In the genomic region with DNA sequence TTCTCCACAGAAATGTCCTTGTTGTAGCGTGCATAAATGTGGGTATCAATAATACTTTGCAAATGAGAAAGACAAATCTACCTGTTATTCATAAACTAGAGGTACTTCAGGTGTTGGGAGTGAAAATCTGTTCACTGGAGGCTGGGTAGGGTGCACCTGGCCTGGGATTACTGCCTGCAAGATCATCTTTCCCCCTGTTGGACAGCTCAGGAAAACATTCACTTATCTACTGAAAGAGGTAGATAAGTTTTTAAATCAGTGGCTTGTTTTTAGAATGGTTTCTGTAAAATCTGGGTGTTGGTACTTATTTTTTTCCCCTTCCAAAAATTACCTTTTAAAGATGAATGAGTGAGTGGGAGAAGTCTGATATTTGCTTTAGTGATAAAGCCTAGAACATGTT, we compare ENCODE assay signal across 15 cellular contexts.
"Had no signal": no experiment of that assay in that cellular context is flagged by ENCODE, and none has a peak within 500 bp of the region (broad histone marks: within the 10 kb centered on the region; RNA-seq: fewer than 3 reads in every experiment).

No MANE protein-coding gene starts in this region.

- H3K36me3 ChIP-seq: upper lobe of right lung, WERI-Rb-1 had no signal

- H3K27me3 ChIP-seq: hepatocyte, upper lobe of right lung had no signal

- DNase-seq: activated CD4-positive, alpha-beta T cell treated with anti-CD3 and anti-CD28 coated beads for 48 hours; activated CD8-positive, alpha-beta memory T cell treated with anti-CD3 and anti-CD28 coated beads for 24 hours; activated naive CD4-positive, alpha-beta T cell; activated naive CD8-positive, alpha-beta T cell treated with anti-CD3 and anti-CD28 coated beads, Interleukin-2, amount 10 ng/mL, durations not matched to agents 7 days and 5 days; islet precursor cell; mammary epithelial cell; naive B cell; stimulated activated CD4-positive, alpha-beta T cell treated with anti-CD3 and anti-CD28 coated beads, Interleukin-12 subunit alpha, Interleukin-12 subunit beta, amount 100 ng/mL, for 4 hours; stimulated activated CD4-positive, alpha-beta T cell treated with anti-CD3 and anti-CD28 coated beads, Interleukin-2, amount 100 ng/mL, for 24 hours; stimulated activated naive B cell treated with anti-CD40 and anti-IgM and Interleukin-4, amounts not matched to agents 10 μg/mL and 1 μg/mL and 100 μg/mL, for 72 hours; T-helper 17 cell; upper lobe of right lung; WERI-Rb-1 had no signal

- ATAC-seq: esophagus mucosa; stimulated activated naive B cell treated with anti-CD40 and anti-IgM and Interleukin-4, amounts not matched to agents 10 μg/mL and 1 μg/mL and 100 μg/mL, for 72 hours; T-helper 17 cell; upper lobe of right lung had no signal

- H3K9me3 Mint-ChIP-seq: activated naive CD8-positive, alpha-beta T cell treated with anti-CD3 and anti-CD28 coated beads, Interleukin-2, amount 10 ng/mL, durations not matched to agents 7 days and 5 days; stimulated activated naive B cell treated with anti-CD40 and anti-IgM and Interleukin-4, amounts not matched to agents 10 μg/mL and 1 μg/mL and 100 μg/mL, for 72 hours had no signal

- H3K9me3 ChIP-seq: upper lobe of right lung had no signal

- H2AFZ ChIP-seq: hepatocyte had no signal

- H3K4me3 Mint-ChIP-seq: activated naive CD8-positive, alpha-beta T cell treated with anti-CD3 and anti-CD28 coated beads, Interleukin-2, amount 10 ng/mL, durations not matched to agents 7 days and 5 days; stimulated activated naive B cell treated with anti-CD40 and anti-IgM and Interleukin-4, amounts not matched to agents 10 μg/mL and 1 μg/mL and 100 μg/mL, for 72 hours; T-helper 17 cell had no signal

- H3K4me2 ChIP-seq: hepatocyte had no signal

- H3K27ac ChIP-seq: hepatocyte, upper lobe of right lung, WERI-Rb-1 had no signal

- H3K27me3 Mint-ChIP-seq: activated naive CD8-positive, alpha-beta T cell treated with anti-CD3 and anti-CD28 coated beads, Interleukin-2, amount 10 ng/mL, durations not matched to agents 7 days and 5 days; naive B cell; stimulated activated naive B cell treated with anti-CD40 and anti-IgM and Interleukin-4, amounts not matched to agents 10 μg/mL and 1 μg/mL and 100 μg/mL, for 72 hours; T-helper 17 cell had no signal

- H3K4me3 ChIP-seq: hepatocyte, upper lobe of right lung had no signal

- H3K27ac Mint-ChIP-seq: T-helper 17 cell had no signal
